ENCODE assay signal across 10 cellular contexts in genomic region chr22:39245130-39246039, GRCh38. TPM values are rescaled to one million over a fixed set of nuclear protein-coding genes. Genes with fewer than 3 reads are reported as not detected.
DNase-seq lines count a peak whose midpoint lies in the region; ATAC-seq and TF ChIP-seq lines count a peak whose summit lies in the region.
"Had no signal": no experiment of that assay in that cellular context is flagged by ENCODE, and none has a peak within 500 bp of the region (broad histone marks: within the 10 kb centered on the region; RNA-seq: fewer than 3 reads in every experiment).

No MANE protein-coding gene starts in this region.

- H3K4me1 ChIP-seq in cardiac muscle cell (ENCODE audit: low read depth) = peaks cover 33% of the 10 kb centered on the region

- no peaks in the 10 kb centered on the region for H3K27me3 ChIP-seq in cardiac muscle cell

- no peaks in the 10 kb centered on the region for H3K9me3 Mint-ChIP-seq in dendritic cell treated with granulocyte-macrophage colony-stimulating factor and Interleukin-4, amounts not matched to agents 40 ng/mL and 50 ng/mL, for 4 days
- no peaks in the 10 kb centered on the region for H3K9me3 Mint-ChIP-seq in nephron progenitor cell

- ATAC-seq in Right ventricle myocardium inferior (no peak), HG02610 (IDR thresholded peaks at IDR 0.05; ENCODE audit: unreplicated experiment) (no peak)

- no peaks in the 10 kb centered on the region for H3K36me3 ChIP-seq in cardiac muscle cell
- H3K36me3 ChIP-seq: BLaER1 had no signal

- no peaks in the 10 kb centered on the region for H3K9me3 ChIP-seq in cardiac muscle cell (ENCODE audit: low read depth)

- no peak for TF ChIP-seq CTCF in cardiac muscle cell (IDR thresholded peaks at IDR 0.05; ENCODE audit: low read depth, low read length)
- TF ChIP-seq CTCF in nephron progenitor cell (IDR thresholded peaks at IDR 0.05) = no peak

- intact Hi-C loops in Right ventricle myocardium inferior (cut with DNase I) = no loop called here
- intact Hi-C loops in dendritic cell treated with granulocyte-macrophage colony-stimulating factor and Interleukin-4, amounts not matched to agents 40 ng/mL and 50 ng/mL, for 4 days (cut with micrococcal nuclease) = no loop called here

- peak overlapping the region; percentile 21 for H3K27ac ChIP-seq in cardiac muscle cell
- H3K27ac ChIP-seq: BLaER1 had no signal

- DNase-seq in cardiac muscle cell (ENCODE audit: low read depth in 1 of 2, low spot score in 1 of 2) = no peak
- no peak for DNase-seq in Right ventricle myocardium inferior (ENCODE audit: missing footprints)
- no peak for DNase-seq in nephron progenitor cell
- no peak for DNase-seq in C1 segment of cervical spinal cord (lab: John Stamatoyannopoulos, UW)
- DNase-seq in islet precursor cell = no peak
- DNase-seq in cerebellar nuclear complex (lab: John Stamatoyannopoulos, UW) = no peak
- DNase-seq: NCI-H446 had no signal

- H3K4me1 Mint-ChIP-seq in dendritic cell treated with granulocyte-macrophage colony-stimulating factor and Interleukin-4, amounts not matched to agents 40 ng/mL and 50 ng/mL, for 4 days (ENCODE audit: low read depth) = peaks cover 69% of the 10 kb centered on the region
- H3K4me1 Mint-ChIP-seq in nephron progenitor cell = peaks cover 31% of the 10 kb centered on the region

- peak overlapping the region; percentile 63 for H3K4me3 ChIP-seq in cardiac muscle cell

- peak overlapping the region; percentile 39 for H3K4me3 Mint-ChIP-seq in dendritic cell treated with granulocyte-macrophage colony-stimulating factor and Interleukin-4, amounts not matched to agents 40 ng/mL and 50 ng/mL, for 4 days
- H3K4me3 Mint-ChIP-seq in nephron progenitor cell = peak overlapping the region; percentile 71

- peak overlapping the region; percentile 91 for H3K27ac Mint-ChIP-seq in dendritic cell treated with granulocyte-macrophage colony-stimulating factor and Interleukin-4, amounts not matched to agents 40 ng/mL and 50 ng/mL, for 4 days
- H3K27ac Mint-ChIP-seq in nephron progenitor cell = no peak overlapping the region

- peaks cover 73% of the 10 kb centered on the region for H3K27me3 Mint-ChIP-seq in dendritic cell treated with granulocyte-macrophage colony-stimulating factor and Interleukin-4, amounts not matched to agents 40 ng/mL and 50 ng/mL, for 4 days
- H3K27me3 Mint-ChIP-seq in nephron progenitor cell (ENCODE audit: low read depth, poor library complexity) = peaks cover 77% of the 10 kb centered on the region

- peaks cover 41% of the 10 kb centered on the region for H3K36me3 Mint-ChIP-seq in dendritic cell treated with granulocyte-macrophage colony-stimulating factor and Interleukin-4, amounts not matched to agents 40 ng/mL and 50 ng/mL, for 4 days (ENCODE audit: low read depth)
- H3K36me3 Mint-ChIP-seq in nephron progenitor cell (ENCODE audit: low read depth) = no peaks in the 10 kb centered on the region

RNA-seq across cellular contexts. Expression of gene PDGFB, which starts 0.6 kb away (rescaled TPM):
- total RNA-seq in cardiac muscle cell (15.3 and 18.2 TPM in 2 replicates), Right ventricle myocardium inferior (19.7 TPM)
- 8.6 and 9.8 TPM in 2 replicates for polyA plus RNA-seq in cardiac muscle cell
